12 cellular contexts compared by ENCODE assay signal in genomic region chr14:100540141-100540925, GRCh38. TPM values are rescaled to one million over a fixed set of nuclear protein-coding genes. Genes with fewer than 3 reads are reported as not detected.
DNase-seq lines count a peak whose midpoint lies in the region; ATAC-seq, FAIRE-seq and TF ChIP-seq lines count a peak whose summit lies in the region.
"Had no signal": no experiment of that assay in that cellular context is flagged by ENCODE, and none has a peak within 500 bp of the region (broad histone marks: within the 10 kb centered on the region; RNA-seq: fewer than 3 reads in every experiment).

No MANE protein-coding gene starts in this region.

- H3K4me3 Mint-ChIP-seq in WTC11 (no peak overlapping the region), T-helper 17 cell (no peak overlapping the region)
- H3K4me3 Mint-ChIP-seq: CD8-positive, alpha-beta memory T cell; effector memory CD8-positive, alpha-beta T cell had no signal

- H3K4me1 Mint-ChIP-seq in WTC11 (peaks cover 5% of the 10 kb centered on the region), T-helper 17 cell (no peaks in the 10 kb centered on the region)

- no peak overlapping the region for H3K27ac Mint-ChIP-seq in WTC11
- no peak overlapping the region for H3K27ac Mint-ChIP-seq in T-helper 17 cell
- H3K27ac Mint-ChIP-seq: effector memory CD8-positive, alpha-beta T cell had no signal

- no peaks in the 10 kb centered on the region for H3F3A ChIP-seq in MM.1S (ENCODE audit: insufficient read depth, low read length)

- no peak for FAIRE-seq in kidney (lab: Jason Lieb, UNC)

- H4K20me1 ChIP-seq in MM.1S (ENCODE audit: insufficient read depth, low read length): no peaks in the 10 kb centered on the region

- H3K36me3 Mint-ChIP-seq in WTC11 (no peaks in the 10 kb centered on the region), T-helper 17 cell (ENCODE audit: low read depth) (no peaks in the 10 kb centered on the region)

- H3K9me3 ChIP-seq in kidney (ENCODE audit: control insufficient read depth in 1 of 2, low read length in 2 of 2) (no peaks in the 10 kb centered on the region), T-helper 17 cell (ENCODE audit: control insufficient read depth, low read length, poor library complexity, severe bottlenecking) (no peaks in the 10 kb centered on the region), MM.1S (replicated peaks; ENCODE audit: insufficient read depth, low read length) (no peaks in the 10 kb centered on the region)

- DNase-seq in WTC11 (ENCODE audit: low spot score) (peak; percentile 63), kidney (peak; percentile 60), T-helper 17 cell (no peak), MM.1S (no peak), AG20443 (ENCODE audit: low spot score) (no peak)
- DNase-seq: effector memory CD8-positive, alpha-beta T cell; NCI-H1694 treated with DMSO at 0.1 percent for 48 hours; stimulated activated CD4-positive, alpha-beta T cell treated with anti-CD3 and anti-CD28 coated beads, Interleukin-12 subunit alpha, Interleukin-12 subunit beta, amount 100 ng/mL, for 4 hours had no signal

- H3K4me2 ChIP-seq in MM.1S (ENCODE audit: low read depth, low read length): no peak overlapping the region

- H3K27me3 Mint-ChIP-seq in WTC11 (ENCODE audit: low read depth) (no peaks in the 10 kb centered on the region; the same call in 1 of the 2 replicates), T-helper 17 cell (no peaks in the 10 kb centered on the region)
- H3K27me3 Mint-ChIP-seq: CD8-positive, alpha-beta memory T cell; effector memory CD8-positive, alpha-beta T cell had no signal

- peak; percentile 80 for TF ChIP-seq CTCF in 22Rv1 (IDR thresholded peaks at IDR 0.05)
- peak; percentile 30; the same call in 1 of the 2 replicates for TF ChIP-seq CTCF in GM12875 (IDR thresholded peaks at IDR 0.05; ENCODE audit: borderline replicate concordance, insufficient read depth, low read depth, low read length)
- peak; percentile 26; the same call in 1 of the 2 replicates for TF ChIP-seq CTCF in WTC11 (IDR thresholded peaks at IDR 0.05)
- no peak for TF ChIP-seq CTCF in kidney (IDR thresholded peaks at IDR 0.05; ENCODE audit: borderline replicate concordance, extremely low read depth, insufficient read depth)
- TF ChIP-seq CTCF in MM.1S (IDR thresholded peaks at IDR 0.05; ENCODE audit: low read length): no peak

- no peaks in the 10 kb centered on the region for H3K9me3 Mint-ChIP-seq in WTC11
- H3K9me3 Mint-ChIP-seq: effector memory CD8-positive, alpha-beta T cell had no signal

- CTCF ChIA-PET in WTC11 (lab: Charles Lee): interaction anchor here (0.6 to 4.5 kb wide), 31 partner anchors 10 to 270 kb away, joined by 3 to 56 read pairs (median 4); no protein-coding TSS in a partner anchor

- ATAC-seq in WTC11 (peak; percentile 72), T-helper 17 cell (no peak), HG03280 (IDR thresholded peaks at IDR 0.05; ENCODE audit: unreplicated experiment) (no peak)
- ATAC-seq: effector memory CD8-positive, alpha-beta T cell had no signal

- no peak overlapping the region for H2AFZ ChIP-seq in MM.1S (ENCODE audit: low read length)

- H3K36me3 ChIP-seq in kidney (ENCODE audit: control insufficient read depth in 1 of 2, insufficient read depth in 2 of 2, low read length in 2 of 2): no peaks in the 10 kb centered on the region
- H3K36me3 ChIP-seq in MM.1S (replicated peaks; ENCODE audit: insufficient read depth, low read length): no peaks in the 10 kb centered on the region

- H3K9me2 ChIP-seq in MM.1S (replicated peaks; ENCODE audit: insufficient read depth, low read length): no peaks in the 10 kb centered on the region

- intact Hi-C loops in kidney (cut with DNase I): no loop called here

- no peak overlapping the region for H3K4me3 ChIP-seq in GM12875 (ENCODE audit: low read depth, low read length)
- no peak overlapping the region for H3K4me3 ChIP-seq in kidney (ENCODE audit: low read length in 2 of 2)
- no peak overlapping the region for H3K4me3 ChIP-seq in MM.1S (ENCODE audit: low read length)

- no peak overlapping the region for H3K27ac ChIP-seq in 22Rv1
- no peak overlapping the region for H3K27ac ChIP-seq in kidney (ENCODE audit: low read depth in 2 of 2, low read length in 2 of 2)
- no peak overlapping the region for H3K27ac ChIP-seq in MM.1S (ENCODE audit: low read length)

- H3K9ac ChIP-seq in kidney (ENCODE audit: low read length in 2 of 2) (no peak overlapping the region), MM.1S (ENCODE audit: low read length) (no peak overlapping the region)

- no peaks in the 10 kb centered on the region for H3K79me2 ChIP-seq in MM.1S (ENCODE audit: low read length)

- POLR2A ChIA-PET in WTC11 (lab: Charles Lee): no interaction called here

- no peaks in the 10 kb centered on the region for H3K27me3 ChIP-seq in MM.1S (replicated peaks; ENCODE audit: insufficient read depth, low read length)

- H3K4me1 ChIP-seq in kidney (ENCODE audit: control insufficient read depth in 1 of 2, insufficient read depth in 1 of 2, low read depth in 1 of 2, low read length in 2 of 2) (no peaks in the 10 kb centered on the region), MM.1S (ENCODE audit: low read length) (no peaks in the 10 kb centered on the region)

TF ChIP-seq in WTC11, 78 proteins besides CTCF, POLR2A, EP300 and RAD21:
- peak; percentile 96 for TF ChIP-seq ZNF423 (CRISPR knock-in tag; IDR thresholded peaks at IDR 0.05)
- TF ChIP-seq ESRRA (CRISPR knock-in tag; IDR thresholded peaks at IDR 0.05; ENCODE audit: borderline replicate concordance): no peak
- TF ChIP-seq HMGXB4 (CRISPR knock-in tag; IDR thresholded peaks at IDR 0.05): 0 out of 2 replicates have a peak, but pooled peaks have one; percentile 27

RNA-seq across cellular contexts. Expression of gene BEGAIN, which starts 46.9 kb away (rescaled TPM):
- total RNA-seq in WTC11 (2021) (1.3 to 1.8 TPM (median 1.3 TPM) in 3 replicates), kidney (1.4 TPM), T-helper 17 cell (1 to 10 TPM in 1 of 2 donors, under 1 TPM in 1; 0.50 to 4.5 TPM)
- 0.52 TPM for polyA plus RNA-seq in kidney (ENCODE audit: insufficient read depth, low read depth, low replicate concordance)

Comparison
In these comparisons a context has a peak if more than half of its experiments do, and no peak if none do; other contexts are left out.
1. CTCF ChIP-seq: peak in 22Rv1 (single experiment), GM12875 (single experiment) and WTC11 (single experiment); none in kidney (single experiment) and MM.1S (single experiment).
2. DNase-seq: peak in WTC11 (single experiment) and kidney (single experiment); none in T-helper 17 cell (0 of 3), MM.1S (single experiment) and AG20443 (single experiment).